1 cellular context compared by ENCODE assay signal in genomic region chr19:1605236-1606137, GRCh38.
TF ChIP-seq lines count a peak whose summit lies in the region.

TSS of gene UQCR11 (minus strand) at chr19:1605462. CDS start at chr19:1605409, 53 bp downstream.

TF ChIP-seq in GM12878, 131 proteins besides CTCF, POLR2A, EP300 and RAD21 (continued from another document and continues in another):
- TF ChIP-seq ZBTB33 (IDR thresholded peaks at IDR 0.05) (no peak), ZZZ3 (IDR thresholded peaks at IDR 0.05; ENCODE audit: control insufficient read depth, insufficient read length, low read depth) (no peak), SMC3 (IDR thresholded peaks at IDR 0.05; ENCODE audit: borderline replicate concordance, low read length) (peak; percentile 63), ZSCAN29 (IDR thresholded peaks at IDR 0.05) (no peak), NRF1 (conservative IDR thresholded peaks at IDR 0.05; ENCODE audit: low read depth, low read length) (peak; percentile 69), BMI1 (IDR thresholded peaks at IDR 0.05; ENCODE audit: borderline replicate concordance) (no peak), SUZ12 (IDR thresholded peaks at IDR 0.05; ENCODE audit: unreplicated experiment) (no peak), SREBF2 (IDR thresholded peaks at IDR 0.05; ENCODE audit: low read length) (no peak), ZBTB4 (CRISPR knock-in tag; IDR thresholded peaks at IDR 0.05) (no peak), RFX5 (IDR thresholded peaks at IDR 0.05; ENCODE audit: low read depth, low read length) (no peak), IRF3 (IDR thresholded peaks at IDR 0.05) (no peak), RBBP5 (conservative IDR thresholded peaks at IDR 0.05) (no peak), PAX8 (IDR thresholded peaks at IDR 0.05) (no peak), CHD1 (IDR thresholded peaks at IDR 0.05; ENCODE audit: low read depth, low read length) (no peak), WRNIP1 (IDR thresholded peaks at IDR 0.05; ENCODE audit: borderline replicate concordance, low read depth, low read length) (peak; percentile 94), ZBED1 (IDR thresholded peaks at IDR 0.05; ENCODE audit: borderline replicate concordance) (no peak), ZNF687 (IDR thresholded peaks at IDR 0.05) (0 out of 2 replicates have a peak, but pooled peaks have one; percentile 10), NFYA (IDR thresholded peaks at IDR 0.05; ENCODE audit: borderline replicate concordance, low read depth, low read length) (no peak), TBL1XR1 (IDR thresholded peaks at IDR 0.05; ENCODE audit: low read depth, low read length) (no peak), ESRRA (IDR thresholded peaks at IDR 0.05; ENCODE audit: low read length) (no peak), CBFB (IDR thresholded peaks at IDR 0.05; ENCODE audit: low read depth) (no peak), RUNX3 (IDR thresholded peaks at IDR 0.05; ENCODE audit: low read length) (peak; percentile 49; the same call in 1 of the 2 replicates), MAX (IDR thresholded peaks at IDR 0.05; ENCODE audit: low read depth, low read length) (peak; percentile 90), CUX1 (IDR thresholded peaks at IDR 0.05; ENCODE audit: insufficient replicate concordance, low read depth, low read length) (no peak)
- TF ChIP-seq, protein P1, sequence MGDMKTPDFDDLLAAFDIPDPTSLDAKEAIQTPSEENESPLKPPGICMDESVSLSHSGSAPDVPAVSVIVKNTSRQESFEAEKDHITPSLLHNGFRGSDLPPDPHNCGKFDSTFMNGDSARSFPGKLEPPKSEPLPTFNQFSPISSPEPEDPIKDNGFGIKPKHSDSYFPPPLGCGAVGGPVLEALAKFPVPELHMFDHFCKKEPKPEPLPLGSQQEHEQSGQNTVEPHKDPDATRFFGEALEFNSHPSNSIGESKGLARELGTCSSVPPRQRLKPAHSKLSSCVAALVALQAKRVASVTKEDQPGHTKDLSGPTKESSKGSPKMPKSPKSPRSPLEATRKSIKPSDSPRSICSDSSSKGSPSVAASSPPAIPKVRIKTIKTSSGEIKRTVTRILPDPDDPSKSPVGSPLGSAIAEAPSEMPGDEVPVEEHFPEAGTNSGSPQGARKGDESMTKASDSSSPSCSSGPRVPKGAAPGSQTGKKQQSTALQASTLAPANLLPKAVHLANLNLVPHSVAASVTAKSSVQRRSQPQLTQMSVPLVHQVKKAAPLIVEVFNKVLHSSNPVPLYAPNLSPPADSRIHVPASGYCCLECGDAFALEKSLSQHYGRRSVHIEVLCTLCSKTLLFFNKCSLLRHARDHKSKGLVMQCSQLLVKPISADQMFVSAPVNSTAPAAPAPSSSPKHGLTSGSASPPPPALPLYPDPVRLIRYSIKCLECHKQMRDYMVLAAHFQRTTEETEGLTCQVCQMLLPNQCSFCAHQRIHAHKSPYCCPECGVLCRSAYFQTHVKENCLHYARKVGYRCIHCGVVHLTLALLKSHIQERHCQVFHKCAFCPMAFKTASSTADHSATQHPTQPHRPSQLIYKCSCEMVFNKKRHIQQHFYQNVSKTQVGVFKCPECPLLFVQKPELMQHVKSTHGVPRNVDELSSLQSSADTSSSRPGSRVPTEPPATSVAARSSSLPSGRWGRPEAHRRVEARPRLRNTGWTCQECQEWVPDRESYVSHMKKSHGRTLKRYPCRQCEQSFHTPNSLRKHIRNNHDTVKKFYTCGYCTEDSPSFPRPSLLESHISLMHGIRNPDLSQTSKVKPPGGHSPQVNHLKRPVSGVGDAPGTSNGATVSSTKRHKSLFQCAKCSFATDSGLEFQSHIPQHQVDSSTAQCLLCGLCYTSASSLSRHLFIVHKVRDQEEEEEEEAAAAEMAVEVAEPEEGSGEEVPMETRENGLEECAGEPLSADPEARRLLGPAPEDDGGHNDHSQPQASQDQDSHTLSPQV (IDR thresholded peaks at IDR 0.05) = no peak
- TF ChIP-seq, protein P2, sequence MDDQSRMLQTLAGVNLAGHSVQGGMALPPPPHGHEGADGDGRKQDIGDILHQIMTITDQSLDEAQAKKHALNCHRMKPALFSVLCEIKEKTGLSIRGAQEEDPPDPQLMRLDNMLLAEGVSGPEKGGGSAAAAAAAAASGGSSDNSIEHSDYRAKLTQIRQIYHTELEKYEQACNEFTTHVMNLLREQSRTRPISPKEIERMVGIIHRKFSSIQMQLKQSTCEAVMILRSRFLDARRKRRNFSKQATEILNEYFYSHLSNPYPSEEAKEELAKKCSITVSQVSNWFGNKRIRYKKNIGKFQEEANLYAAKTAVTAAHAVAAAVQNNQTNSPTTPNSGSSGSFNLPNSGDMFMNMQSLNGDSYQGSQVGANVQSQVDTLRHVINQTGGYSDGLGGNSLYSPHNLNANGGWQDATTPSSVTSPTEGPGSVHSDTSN (IDR thresholded peaks at IDR 0.05; ENCODE audit: insufficient replicate concordance, low read depth, low read length) = peak; percentile 80
- TF ChIP-seq, protein P3, sequence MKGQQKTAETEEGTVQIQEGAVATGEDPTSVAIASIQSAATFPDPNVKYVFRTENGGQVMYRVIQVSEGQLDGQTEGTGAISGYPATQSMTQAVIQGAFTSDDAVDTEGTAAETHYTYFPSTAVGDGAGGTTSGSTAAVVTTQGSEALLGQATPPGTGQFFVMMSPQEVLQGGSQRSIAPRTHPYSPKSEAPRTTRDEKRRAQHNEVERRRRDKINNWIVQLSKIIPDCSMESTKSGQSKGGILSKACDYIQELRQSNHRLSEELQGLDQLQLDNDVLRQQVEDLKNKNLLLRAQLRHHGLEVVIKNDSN (IDR thresholded peaks at IDR 0.05; ENCODE audit: borderline replicate concordance, extremely low read length, insufficient read depth, low read depth, low read length) = peak; percentile 90
- TF ChIP-seq, protein P4, sequence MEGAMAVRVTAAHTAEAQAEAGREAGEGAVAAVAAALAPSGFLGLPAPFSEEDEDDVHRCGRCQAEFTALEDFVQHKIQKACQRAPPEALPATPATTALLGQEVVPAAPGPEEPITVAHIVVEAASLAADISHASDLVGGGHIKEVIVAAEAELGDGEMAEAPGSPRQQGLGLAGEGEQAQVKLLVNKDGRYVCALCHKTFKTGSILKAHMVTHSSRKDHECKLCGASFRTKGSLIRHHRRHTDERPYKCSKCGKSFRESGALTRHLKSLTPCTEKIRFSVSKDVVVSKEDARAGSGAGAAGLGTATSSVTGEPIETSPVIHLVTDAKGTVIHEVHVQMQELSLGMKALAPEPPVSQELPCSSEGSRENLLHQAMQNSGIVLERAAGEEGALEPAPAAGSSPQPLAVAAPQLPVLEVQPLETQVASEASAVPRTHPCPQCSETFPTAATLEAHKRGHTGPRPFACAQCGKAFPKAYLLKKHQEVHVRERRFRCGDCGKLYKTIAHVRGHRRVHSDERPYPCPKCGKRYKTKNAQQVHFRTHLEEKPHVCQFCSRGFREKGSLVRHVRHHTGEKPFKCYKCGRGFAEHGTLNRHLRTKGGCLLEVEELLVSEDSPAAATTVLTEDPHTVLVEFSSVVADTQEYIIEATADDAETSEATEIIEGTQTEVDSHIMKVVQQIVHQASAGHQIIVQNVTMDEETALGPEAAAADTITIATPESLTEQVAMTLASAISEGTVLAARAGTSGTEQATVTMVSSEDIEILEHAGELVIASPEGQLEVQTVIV (IDR thresholded peaks at IDR 0.05; ENCODE audit: borderline replicate concordance, partially characterized antibody) = no peak
